ENCODE assay signal across 23 cellular contexts in the genomic region with DNA sequence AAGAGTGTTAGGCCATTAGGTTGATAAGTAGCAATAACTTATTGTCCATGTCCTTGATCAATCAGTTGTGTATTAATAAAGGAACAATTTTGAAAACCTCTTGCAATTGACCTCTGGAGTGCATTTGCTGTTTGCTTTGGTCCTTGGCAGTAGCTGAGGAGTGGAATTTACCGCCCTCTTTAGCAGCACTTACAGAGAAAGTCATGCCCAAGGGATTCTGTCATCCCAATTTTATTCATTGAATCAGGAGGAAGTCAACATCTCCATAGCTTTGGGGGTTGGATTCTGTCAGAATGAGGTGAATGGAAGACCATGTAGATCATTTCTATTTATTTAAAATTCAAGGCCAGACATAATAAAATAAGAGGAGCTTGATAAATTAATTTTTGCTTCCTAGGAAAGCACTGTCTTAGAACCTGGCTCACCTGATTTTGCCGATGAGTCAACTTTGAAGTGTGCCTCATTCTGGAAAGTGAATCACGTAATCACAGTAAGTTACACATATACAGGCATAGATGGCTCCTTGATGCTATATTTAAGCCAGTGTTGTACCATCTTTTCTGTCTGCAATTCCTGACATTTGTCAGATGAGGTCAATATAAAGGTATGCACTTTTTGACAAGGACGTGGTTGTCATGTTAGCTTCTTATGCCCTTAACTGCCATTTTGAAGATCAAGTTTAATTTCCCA.
A peak's percentile ranks its signal among the peaks of the same experiment; 100 is the strongest.
DNase-seq lines count a peak whose midpoint lies in the region; ATAC-seq and TF ChIP-seq lines count a peak whose summit lies in the region.
"Had no signal": no experiment of that assay in that cellular context is flagged by ENCODE, and none has a peak within 500 bp of the region (broad histone marks: within the 10 kb centered on the region; RNA-seq: fewer than 3 reads in every experiment).

No MANE protein-coding gene starts in this region.

- peaks cover 6% of the 10 kb centered on the region for H3K9me1 ChIP-seq in IMR-90 (ENCODE audit: insufficient read depth, low read length)

- WGBS in IMR-90 (ENCODE audit: extremely low coverage in 2 of 2, insufficient read length in 1 of 2), 2 experiments = 100% methylated on average over 2 of the region's 4 CpGs; no CpG with 5 or more reads in 1 of the 2 experiments
- WGBS in psoas muscle, 3 donors = 77 to 89% (median 85%) methylated on average over 4 of the region's 4 CpGs

- no peak overlapping the region for H2AK5ac ChIP-seq in IMR-90 (ENCODE audit: low read depth, low read length)

- peak overlapping the region; percentile 31; the same call in 1 of the 2 replicates for H2BK20ac ChIP-seq in IMR-90 (ENCODE audit: low read depth, low read length)

- DNase-seq in DMS79 (lab: John Stamatoyannopoulos, UW) = peak; percentile 34
- DNase-seq in IMR-90 = peak; percentile 18
- DNase-seq in epithelial cell of esophagus (ENCODE audit: low read depth) = peak; percentile 90
- DNase-seq in psoas muscle = no peak
- DNase-seq in nucleus accumbens (lab: John Stamatoyannopoulos, UW) = no peak
- no peak for DNase-seq in midbrain (lab: John Stamatoyannopoulos, UW)
- DNase-seq in MV-4-11 (lab: John Stamatoyannopoulos, UW) = no peak
- no peak for DNase-seq in islet precursor cell
- DNase-seq: activated CD4-positive, alpha-beta T cell treated with anti-CD3 and anti-CD28 coated beads for 4 hours; activated naive CD4-positive, alpha-beta T cell treated with anti-CD3 and anti-CD28 coated beads, Interleukin-2, amount 50 U/mL, for 16 hours; activated T-cell treated with anti-CD3 and anti-CD28 coated beads, Interleukin-2, amount 50 U/mL, for 72 hours; anterior cingulate cortex; CD8-positive, alpha-beta T cell; naive thymus-derived CD8-positive, alpha-beta T cell; NCI-H1417; NCI-H2081 treated with DMSO at 0.1 percent for 48 hours; NCI-H510A treated with DMSO at 0.1 percent for 48 hours; NK-92 treated with Interleukin-12 subunit alpha and Interleukin-12 subunit beta, amount 100 ng/mL, for 24 hours; pancreas; Peyer's patch; substantia nigra had no signal

- H3K9me3 ChIP-seq in IMR-90 (ENCODE audit: control insufficient read depth, insufficient read depth, low read length) (no peaks in the 10 kb centered on the region), psoas muscle (no peaks in the 10 kb centered on the region)
- H3K9me3 ChIP-seq: esophagus muscularis mucosa, pancreas, Peyer's patch had no signal

- no TSS peak for BruUV-seq in IMR-90 (replicated peaks; lab: Mats Ljungman, UMichigan)

- H3K56ac ChIP-seq in IMR-90 (ENCODE audit: extremely low read depth, insufficient read depth, low read length) = no peak overlapping the region

- no peak overlapping the region for H3K4ac ChIP-seq in IMR-90 (ENCODE audit: low read depth, low read length)

- H3K4me1 ChIP-seq in IMR-90 (ENCODE audit: control insufficient read depth, insufficient read depth, low read length) (peaks cover 7% of the 10 kb centered on the region), psoas muscle (peaks cover 23% of the 10 kb centered on the region)
- H3K4me1 ChIP-seq: pancreas had no signal

- H3K14ac ChIP-seq in IMR-90 (replicated peaks; ENCODE audit: low read depth, low read length) = no peak overlapping the region

- CTCF ChIA-PET in IMR-90 (lab: Yijun Ruan, JAX) = no interaction called here

- no peak overlapping the region for H3K4me3 ChIP-seq in IMR-90 (ENCODE audit: insufficient read depth, low read depth, low read length)
- no peak overlapping the region for H3K4me3 ChIP-seq in epithelial cell of esophagus (ENCODE audit: low read length)
- no peak overlapping the region for H3K4me3 ChIP-seq in psoas muscle
- H3K4me3 ChIP-seq: esophagus muscularis mucosa, GM23338, pancreas, Peyer's patch had no signal

- H4K20me1 ChIP-seq in IMR-90 (ENCODE audit: insufficient read depth, low read length) = no peaks in the 10 kb centered on the region

- in situ Hi-C loops in IMR-90 (cut with MboI; ENCODE audit: low sequenced_read_pairs) = loop anchor here (5.0 to 25.0 kb wide), 4 partner anchors 730 to 1260 kb away; no protein-coding TSS in a partner anchor

- no peak overlapping the region for H3K23ac ChIP-seq in IMR-90 (ENCODE audit: low read depth, low read length)

- no peaks in the 10 kb centered on the region for H3K79me1 ChIP-seq in IMR-90 (ENCODE audit: low read depth in 1 of 2, low read length in 2 of 2)

- no peak overlapping the region for H3K27ac ChIP-seq in IMR-90 (ENCODE audit: insufficient read depth, low read length)
- no peak overlapping the region for H3K27ac ChIP-seq in psoas muscle
- H3K27ac ChIP-seq: esophagus muscularis mucosa, pancreas, Peyer's patch had no signal

- intact Hi-C loops in IMR-90 (cut with micrococcal nuclease) = loop anchor here (5.0 to 10.0 kb wide), 3 partner anchors 642 to 1462 kb away; no protein-coding TSS in a partner anchor
- intact Hi-C loops in psoas muscle (cut with DNase I) = loop anchor here (10.0 kb wide), 3 partner anchors 162 to 282 kb away; no protein-coding TSS in a partner anchor

- POLR2A ChIA-PET in IMR-90 (lab: Charles Lee; ENCODE audit: unreplicated experiment) = no interaction called here

- dilution Hi-C loops in IMR-90 (cut with HindIII; ENCODE audit: low sequenced_read_pairs, unreplicated experiment) = no loop called here

- H3K27me3 ChIP-seq in IMR-90 (ENCODE audit: control insufficient read depth, insufficient read depth, low read length) (no peaks in the 10 kb centered on the region), psoas muscle (ENCODE audit: insufficient read depth in 3 of 3, low read length in 2 of 3) (no peaks in the 10 kb centered on the region)
- H3K27me3 ChIP-seq: esophagus muscularis mucosa, pancreas, Peyer's patch had no signal

- no peak overlapping the region for H2AFZ ChIP-seq in IMR-90 (replicated peaks; ENCODE audit: low read length, poor library complexity)
- H2AFZ ChIP-seq: GM23338 had no signal

- no peak for TF ChIP-seq POLR2A in IMR-90 (IDR thresholded peaks at IDR 0.05; ENCODE audit: low read depth, low read length)

- H4K5ac ChIP-seq in IMR-90 (ENCODE audit: low read depth, low read length) = no peak overlapping the region

- H4K91ac ChIP-seq in IMR-90 (ENCODE audit: insufficient read depth, low read depth, low read length) = no peak overlapping the region

- no peak for TF ChIP-seq RAD21 in IMR-90 (IDR thresholded peaks at IDR 0.05; ENCODE audit: low read length)

- TF ChIP-seq CTCF in IMR-90 (conservative IDR thresholded peaks at IDR 0.05; ENCODE audit: low read depth, low read length) = no peak
- no peak for TF ChIP-seq CTCF in epithelial cell of esophagus (IDR thresholded peaks at IDR 0.05; ENCODE audit: insufficient read depth, low read depth, low read length, missing control alignments)
- TF ChIP-seq CTCF in psoas muscle (IDR thresholded peaks at IDR 0.05) = no peak

- H3K9ac ChIP-seq in IMR-90 (ENCODE audit: low read depth, low read length) = no peak overlapping the region

- no peak overlapping the region for H3K4me2 ChIP-seq in IMR-90 (ENCODE audit: low read depth, low read length)
- H3K4me2 ChIP-seq: GM23338 had no signal

- no peak overlapping the region; a peak in 1 of 4 replicates for H4K8ac ChIP-seq in IMR-90 (ENCODE audit: low read depth in 2 of 2, low read length in 2 of 2)

- H3K18ac ChIP-seq in IMR-90 (ENCODE audit: low read depth, low read length) = no peak overlapping the region

- no peak overlapping the region for H2BK5ac ChIP-seq in IMR-90 (ENCODE audit: low read depth, low read length, poor library complexity, severe bottlenecking)

- ATAC-seq in IMR-90 (ENCODE audit: low read depth) (no peak), psoas muscle (peak in 3 of 4 donors; percentile 6 to 53 (median 50))
- ATAC-seq: activated T-cell treated with anti-CD3 and anti-CD28 coated beads, Interleukin-2, amount 50 U/mL, for 72 hours; CD8-positive, alpha-beta T cell; GM23338; naive thymus-derived CD8-positive, alpha-beta T cell; pancreas had no signal

- peak overlapping the region; percentile 35; the same call in 1 of the 2 replicates for H2BK120ac ChIP-seq in IMR-90 (ENCODE audit: low read depth, low read length)

- no peaks in the 10 kb centered on the region for H3K36me3 ChIP-seq in IMR-90 (ENCODE audit: control insufficient read depth, insufficient read depth, low read length)
- no peaks in the 10 kb centered on the region for H3K36me3 ChIP-seq in psoas muscle (ENCODE audit: insufficient read depth in 1 of 2, low read depth in 1 of 2)
- H3K36me3 ChIP-seq: esophagus muscularis mucosa, pancreas, Peyer's patch had no signal

- no peak overlapping the region for H2AK9ac ChIP-seq in IMR-90 (replicated peaks; ENCODE audit: low read depth, low read length, poor library complexity)

- H2BK15ac ChIP-seq in IMR-90 (ENCODE audit: low read depth, low read length) = peak overlapping the region; percentile 18; the same call in 1 of the 3 replicates

TF ChIP-seq in IMR-90, 13 proteins besides CTCF, POLR2A, EP300 and RAD21 (continues in another document):
- TF ChIP-seq MAZ (IDR thresholded peaks at IDR 0.05; ENCODE audit: borderline replicate concordance, low read depth, low read length) (no peak), ELK1 (IDR thresholded peaks at IDR 0.05; ENCODE audit: borderline replicate concordance, low read depth, low read length) (no peak), MAFK (IDR thresholded peaks at IDR 0.05; ENCODE audit: low read depth, low read length) (no peak), RCOR1 (IDR thresholded peaks at IDR 0.05; ENCODE audit: insufficient replicate concordance, low read length) (no peak), FOS (IDR thresholded peaks at IDR 0.05; ENCODE audit: low read depth, low read length) (no peak), NFE2L2 (IDR thresholded peaks at IDR 0.05; ENCODE audit: low read depth, low read length) (no peak), CEBPB (IDR thresholded peaks at IDR 0.05; ENCODE audit: low read depth, low read length) (no peak), BHLHE40 (IDR thresholded peaks at IDR 0.05; ENCODE audit: low read depth, low read length) (no peak), CHD1 (IDR thresholded peaks at IDR 0.05; ENCODE audit: low read depth, low read length) (no peak), RFX5 (IDR thresholded peaks at IDR 0.05; ENCODE audit: low read depth, low read length) (no peak), SMC3 (IDR thresholded peaks at IDR 0.05; ENCODE audit: low read depth, low read length) (no peak)

Comparison
In these comparisons a context has a peak if more than half of its experiments do, and no peak if none do; other contexts are left out.
1. DNase-seq: peak in DMS79 (single experiment), IMR-90 (single experiment) and epithelial cell of esophagus (single experiment); none in psoas muscle (0 of 2), nucleus accumbens (0 of 56), midbrain (single experiment), MV-4-11 (single experiment) and islet precursor cell (single experiment).